Comparison of ENCODE assay signal across 27 cellular contexts in genomic region chr16:23240994-23241393, GRCh38. TPM values are rescaled to one million over a fixed set of nuclear protein-coding genes. Genes with fewer than 3 reads are reported as not detected.
DNase-seq lines count a peak whose midpoint lies in the region; ATAC-seq and TF ChIP-seq lines count a peak whose summit lies in the region.
"Had no signal": no experiment of that assay in that cellular context is flagged by ENCODE, and none has a peak within 500 bp of the region (broad histone marks: within the 10 kb centered on the region; RNA-seq: fewer than 3 reads in every experiment).

No MANE protein-coding gene starts in this region.

- no peak overlapping the region for H3K4me3 Mint-ChIP-seq in neural progenitor cell
- H3K4me3 Mint-ChIP-seq: B cell; CD4-positive, alpha-beta T cell; CD8-positive, alpha-beta T cell had no signal

- no peaks in the 10 kb centered on the region for H3K9me3 ChIP-seq in PC-3 (ENCODE audit: low read length)
- H3K9me3 ChIP-seq in neural progenitor cell (ENCODE audit: low read depth) = no peaks in the 10 kb centered on the region
- H3K9me3 ChIP-seq: Caco-2 had no signal

- no peaks in the 10 kb centered on the region for H3K36me3 Mint-ChIP-seq in neural progenitor cell
- H3K36me3 Mint-ChIP-seq: CD8-positive, alpha-beta T cell had no signal

- no peak overlapping the region for H3K9ac ChIP-seq in PC-3 (ENCODE audit: low read length)
- no peak overlapping the region for H3K9ac ChIP-seq in neural progenitor cell
- H3K9ac ChIP-seq: BLaER1 treated with 17β-estradiol and CSF1 and Interleukin-3, amounts not matched to agents 10 nM and 100 nM had no signal

- TF ChIP-seq CTCF in PC-3 (conservative IDR thresholded peaks at IDR 0.05; ENCODE audit: low read depth, low read length) = no peak
- no peak for TF ChIP-seq CTCF in neural progenitor cell (IDR thresholded peaks at IDR 0.05)

- intact Hi-C loops in PC-3 (cut with micrococcal nuclease) = loop anchor here (1.0 kb wide), 1 partner anchor 34 kb away; no protein-coding TSS in a partner anchor

- peaks cover 2% of the 10 kb centered on the region for H3K27me3 Mint-ChIP-seq in neural progenitor cell (ENCODE audit: insufficient read depth, low read depth)

- H3K27me3 ChIP-seq in PC-3 (ENCODE audit: low read length) (no peaks in the 10 kb centered on the region), neural progenitor cell (no peaks in the 10 kb centered on the region)
- H3K27me3 ChIP-seq: BLaER1 treated with 17β-estradiol and CSF1 and Interleukin-3, amounts not matched to agents 10 nM and 100 nM had no signal

- CTCF ChIA-PET in PC-3 (lab: Charles Lee) = no interaction called here

- H3K4me2 ChIP-seq in PC-3 (ENCODE audit: low read length) (peak overlapping the region; percentile 15; the same call in 1 of the 2 replicates), neural progenitor cell (peak overlapping the region; percentile 32)
- H3K4me2 ChIP-seq: A549; BLaER1 treated with 17β-estradiol and CSF1 and Interleukin-3, amounts not matched to agents 10 nM and 100 nM had no signal

- H3K4me1 ChIP-seq in PC-3 (ENCODE audit: insufficient read depth, low read length) = peaks cover 13% of the 10 kb centered on the region
- peaks cover 5% of the 10 kb centered on the region for H3K4me1 ChIP-seq in neural progenitor cell
- H3K4me1 ChIP-seq: A549; BLaER1 treated with 17β-estradiol and CSF1 and Interleukin-3, amounts not matched to agents 10 nM and 100 nM; Caco-2 had no signal

- no peaks in the 10 kb centered on the region for H4K20me1 ChIP-seq in PC-3 (ENCODE audit: low read length)
- H4K20me1 ChIP-seq in neural progenitor cell (ENCODE audit: low read depth) = no peaks in the 10 kb centered on the region
- H4K20me1 ChIP-seq: BLaER1 treated with 17β-estradiol and CSF1 and Interleukin-3, amounts not matched to agents 10 nM and 100 nM had no signal

- H3K27ac ChIP-seq in PC-3 (ENCODE audit: low read length) (no peak overlapping the region), neural progenitor cell (no peak overlapping the region)
- H3K27ac ChIP-seq: 22Rv1; A549; BLaER1 treated with 17β-estradiol and CSF1 and Interleukin-3, amounts not matched to agents 10 nM and 100 nM; C4-2B had no signal

- H2AFZ ChIP-seq in PC-3 (ENCODE audit: low read length) = no peak overlapping the region
- H2AFZ ChIP-seq in neural progenitor cell (replicated peaks) = peak overlapping the region; percentile 44

- no TSS peak for BruUV-seq in PC-3 (replicated peaks; lab: Mats Ljungman, UMichigan)

- H3K79me2 ChIP-seq in PC-3 (ENCODE audit: low read length) (no peaks in the 10 kb centered on the region), neural progenitor cell (ENCODE audit: low read depth) (no peaks in the 10 kb centered on the region)

- H3K4me1 Mint-ChIP-seq in neural progenitor cell = no peaks in the 10 kb centered on the region
- H3K4me1 Mint-ChIP-seq: B cell had no signal

- no peaks in the 10 kb centered on the region for H3K9me2 ChIP-seq in PC-3 (replicated peaks; ENCODE audit: low read length)

- ATAC-seq in PC-3 = peak; percentile 82
- no peak for ATAC-seq in HG03460 (IDR thresholded peaks at IDR 0.05; ENCODE audit: unreplicated experiment)
- ATAC-seq: A549; CD8-positive, alpha-beta T cell; GM12878 had no signal

- H3K9me3 Mint-ChIP-seq in neural progenitor cell = peaks cover 7% of the 10 kb centered on the region

- H3K27ac Mint-ChIP-seq in neural progenitor cell = no peak overlapping the region
- H3K27ac Mint-ChIP-seq: B cell; CD4-positive, alpha-beta T cell; CD8-positive, alpha-beta T cell had no signal

- peak; percentile 10 for DNase-seq in NCI-H146 treated with DMSO at 0.1 percent for 48 hours (lab: John Stamatoyannopoulos, UW; ENCODE audit: unreplicated experiment)
- no peak for DNase-seq in NCI-H146 (lab: John Stamatoyannopoulos, UW)
- peak; percentile 12 for DNase-seq in HuH-7.5 (ENCODE audit: low spot score)
- peak; percentile 28 for DNase-seq in PC-3
- no peak for DNase-seq in neural progenitor cell (ENCODE audit: low spot score)
- no peak for DNase-seq in NCI-H2081 (lab: John Stamatoyannopoulos, UW)
- DNase-seq: AML-193; Caco-2; Calu3; CD4-positive, alpha-beta T cell; CD8-positive, alpha-beta T cell; DMS 273 treated with DMSO at 0.1 percent for 48 hours; DMS153; DMS53; DMS79; DND-41; EL; GDM1 had no signal

- POLR2A ChIA-PET in PC-3 (lab: Charles Lee; ENCODE audit: unreplicated experiment) = no interaction called here

- H3K4me3 ChIP-seq in PC-3 (ENCODE audit: low read length) (no peak overlapping the region), neural progenitor cell (no peak overlapping the region)
- H3K4me3 ChIP-seq: A549; BLaER1 treated with 17β-estradiol and CSF1 and Interleukin-3, amounts not matched to agents 10 nM and 100 nM; GM12878 had no signal

- H3F3A ChIP-seq in PC-3 (ENCODE audit: low read length, unreplicated experiment) (no peaks in the 10 kb centered on the region), neural progenitor cell (ENCODE audit: low read depth) (no peaks in the 10 kb centered on the region)

- no peaks in the 10 kb centered on the region for H3K36me3 ChIP-seq in PC-3 (ENCODE audit: low read depth, low read length)
- no peaks in the 10 kb centered on the region for H3K36me3 ChIP-seq in neural progenitor cell
- H3K36me3 ChIP-seq: BLaER1 treated with 17β-estradiol and CSF1 and Interleukin-3, amounts not matched to agents 10 nM and 100 nM had no signal

RNA-seq across cellular contexts. Expression of gene SCNN1G, which starts 58.4 kb away (rescaled TPM):
- total RNA-seq in PC-3 (2014; rRNA removed) (4.5 and 6.3 TPM in 2 replicates), neural progenitor cell (ENCODE audit: low replicate concordance) (not detected in 2 replicates)
- total RNA-seq: A172; B cell; Caco-2; Calu3; CD4-positive, alpha-beta T cell; CD8-positive, alpha-beta T cell; G401 had no signal

Comparison
In these comparisons a context has a peak if more than half of its experiments do, and no peak if none do; other contexts are left out.
1. DNase-seq: peak in NCI-H146 treated with DMSO at 0.1 percent for 48 hours (single experiment), HuH-7.5 (single experiment) and PC-3 (single experiment); none in NCI-H146 (single experiment), neural progenitor cell (single experiment) and NCI-H2081 (0 of 2).